In the genomic region with DNA sequence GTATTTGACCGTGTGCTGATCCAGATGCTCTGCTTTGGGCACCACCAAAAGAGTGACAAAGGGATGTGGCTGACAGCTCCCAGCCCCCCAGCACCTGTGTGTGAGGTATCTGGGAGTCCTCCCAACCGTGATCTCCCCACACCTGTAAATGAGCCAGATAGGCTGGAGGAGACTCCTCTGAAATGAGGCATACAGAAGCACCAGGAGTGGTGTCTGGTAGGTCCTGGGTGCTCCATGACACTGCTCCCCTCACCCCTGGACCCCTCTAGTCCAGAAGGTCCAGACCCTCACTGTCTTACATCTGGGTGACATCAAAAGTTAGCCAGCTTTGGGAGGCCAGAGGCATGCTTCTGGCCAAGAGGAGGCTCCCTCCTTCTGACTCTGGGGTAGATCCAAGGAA, we compare ENCODE assay signal across 3 cellular contexts. TPM values are rescaled to one million over a fixed set of nuclear protein-coding genes. Genes with fewer than 3 reads are reported as not detected.
"Had no signal": no experiment of that assay in that cellular context is flagged by ENCODE, and none has a peak within 500 bp of the region (broad histone marks: within the 10 kb centered on the region; RNA-seq: fewer than 3 reads in every experiment).

No MANE protein-coding gene starts in this region.

- DNase-seq: GDM1, GF-D8 had no signal

- ATAC-seq: GM12878 had no signal

- H3K4me3 ChIP-seq: GM12878 had no signal

RNA-seq across cellular contexts. Expression of a gene that starts 20.0 kb away (rescaled TPM):
- total RNA-seq: GM12878 had no signal
- polyA plus RNA-seq: GM12878 had no signal
